ENCODE assay signal across 8 cellular contexts in genomic region chr10:24873281-24873683, GRCh38.
A peak's percentile ranks its signal among the peaks of the same experiment; 100 is the strongest.
DNase-seq lines count a peak whose midpoint lies in the region; ATAC-seq and TF ChIP-seq lines count a peak whose summit lies in the region.

No MANE protein-coding gene starts in this region.

- peak; percentile 56 for ATAC-seq in body of pancreas
- no peak for ATAC-seq in HG03025 (IDR thresholded peaks at IDR 0.05; ENCODE audit: low FRiP score, unreplicated experiment)

- TF ChIP-seq CTCF in KMS-11 (conservative IDR thresholded peaks at IDR 0.05; ENCODE audit: low read depth, low read length) (no peak), body of pancreas (IDR thresholded peaks at IDR 0.05) (no peak), suprapubic skin (IDR thresholded peaks at IDR 0.05) (no peak)

- WGBS in body of pancreas, 2 donors = 61 to 71% methylated on average over 4 of the region's 4 CpGs
- WGBS in suprapubic skin = 45% methylated on average over 4 of the region's 4 CpGs

- peak overlapping the region; percentile 40; the same call in 1 of the 2 replicates for H3K9ac ChIP-seq in KMS-11

- in situ Hi-C loops in HAP-1 (cut with MboI; ENCODE audit: low sequenced_read_pairs) = no loop called here

- peak overlapping the region; percentile 30 for H3K4me2 ChIP-seq in KMS-11

- no peaks in the 10 kb centered on the region for H3K36me3 ChIP-seq in KMS-11 (ENCODE audit: insufficient read depth)
- H3K36me3 ChIP-seq in body of pancreas (replicated peaks in 1 of 2; ENCODE audit: insufficient read depth in 1 of 2, low read depth in 2 of 2) = no peaks in the 10 kb centered on the region
- H3K36me3 ChIP-seq in suprapubic skin = no peaks in the 10 kb centered on the region
- H3K36me3 ChIP-seq in HAP-1 (replicated peaks) = no peaks in the 10 kb centered on the region

- H3K4me3 ChIP-seq in KMS-11 (IDR thresholded peaks at IDR 0.05; ENCODE audit: insufficient read depth, low read depth, low read length) (no peak overlapping the region), body of pancreas (no peak overlapping the region), suprapubic skin (no peak overlapping the region), HAP-1 (no peak overlapping the region)

- no peaks in the 10 kb centered on the region for H4K20me1 ChIP-seq in KMS-11 (ENCODE audit: insufficient read depth)

- peaks cover 27% of the 10 kb centered on the region for H3K4me1 ChIP-seq in KMS-11 (ENCODE audit: low read depth, poor library complexity, severe bottlenecking)
- no peaks in the 10 kb centered on the region for H3K4me1 ChIP-seq in body of pancreas
- peaks cover 4% of the 10 kb centered on the region for H3K4me1 ChIP-seq in suprapubic skin
- H3K4me1 ChIP-seq in HAP-1 = peaks cover 22% of the 10 kb centered on the region

- intact Hi-C loops in body of pancreas (cut with DNase I) = no loop called here

- H3K27me3 ChIP-seq in KMS-11 (ENCODE audit: insufficient read depth, low read depth) (no peaks in the 10 kb centered on the region), body of pancreas (no peaks in the 10 kb centered on the region), suprapubic skin (no peaks in the 10 kb centered on the region), HAP-1 (ENCODE audit: low read depth) (no peaks in the 10 kb centered on the region)

- DNase-seq in body of pancreas (peak in 1 of 4 donors; percentile 60), iris pigment epithelial cell (ENCODE audit: low read depth) (peak; percentile 98), suprapubic skin (ENCODE audit: low spot score in 2 of 2) (no peak), activated gamma-delta T cell treated with Interleukin-2 at 50 U/mL for 16 hours (no peak), HAP-1 (ENCODE audit: low spot score in 2 of 2) (no peak)
- no peak for DNase-seq in stimulated activated CD4-positive, alpha-beta T cell treated with anti-CD3 and anti-CD28 coated beads, Interleukin-2, amount 100 ng/mL, for 48 hours

- no peaks in the 10 kb centered on the region for H3K9me3 ChIP-seq in body of pancreas
- H3K9me3 ChIP-seq in suprapubic skin = no peaks in the 10 kb centered on the region
- H3K9me3 ChIP-seq in HAP-1 = no peaks in the 10 kb centered on the region

- TF ChIP-seq POLR2A in body of pancreas (IDR thresholded peaks at IDR 0.05) = peak in 1 of 3 donors; percentile 1
- no peak for TF ChIP-seq POLR2A in suprapubic skin (IDR thresholded peaks at IDR 0.05)

- H2AFZ ChIP-seq in KMS-11 (ENCODE audit: low read depth) = peak overlapping the region; percentile 56

- H3K79me2 ChIP-seq in KMS-11 (ENCODE audit: insufficient read depth, low read depth) = no peaks in the 10 kb centered on the region

- no peak for TF ChIP-seq EP300 in suprapubic skin (IDR thresholded peaks at IDR 0.05)

- H3K27ac ChIP-seq in KMS-11 = peak overlapping the region; percentile 91
- H3K27ac ChIP-seq in body of pancreas = peak overlapping the region in 1 of 4 donors; percentile 23
- peak overlapping the region; percentile 55 for H3K27ac ChIP-seq in suprapubic skin
